ENCODE assay signal across 13 cellular contexts in the genomic region with DNA sequence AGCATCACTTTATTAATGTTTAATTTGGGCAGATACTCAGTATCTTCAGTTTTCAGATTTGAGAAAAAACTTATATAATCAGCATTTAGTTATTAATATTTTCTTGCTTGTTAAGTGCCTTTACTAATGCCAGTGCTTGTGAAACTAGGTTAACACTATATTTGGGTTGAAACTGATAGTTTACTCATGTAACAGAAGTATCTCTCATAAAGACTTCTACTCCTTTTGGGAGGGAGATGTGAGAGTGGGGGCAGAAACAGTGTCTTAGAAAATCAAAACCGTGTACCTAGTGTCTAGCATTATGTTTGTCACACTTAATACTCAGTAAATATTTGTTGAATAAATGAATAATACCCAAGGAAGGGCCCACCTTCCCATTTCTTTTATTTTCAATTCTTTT.
DNase-seq lines count a peak whose midpoint lies in the region; ATAC-seq and TF ChIP-seq lines count a peak whose summit lies in the region.
"Had no signal": no experiment of that assay in that cellular context is flagged by ENCODE, and none has a peak within 500 bp of the region (broad histone marks: within the 10 kb centered on the region; RNA-seq: fewer than 3 reads in every experiment).

No MANE protein-coding gene starts in this region.

- H3K36me3 Mint-ChIP-seq in CD14-positive monocyte = no peaks in the 10 kb centered on the region
- no peaks in the 10 kb centered on the region for H3K36me3 Mint-ChIP-seq in CD4-positive, alpha-beta memory T cell
- H3K36me3 Mint-ChIP-seq: CD4-positive, CD25-positive, alpha-beta regulatory T cell; type B pancreatic cell had no signal

- DNase-seq in PC-3 (no peak), CD14-positive monocyte (ENCODE audit: low spot score) (no peak), SW 1271 (lab: John Stamatoyannopoulos, UW) (no peak), left colon (no peak)
- no peak for DNase-seq in CD4-positive, alpha-beta memory T cell
- DNase-seq: CD4-positive, CD25-positive, alpha-beta regulatory T cell had no signal

- H3K9me3 ChIP-seq in PC-3 (ENCODE audit: low read length) = no peaks in the 10 kb centered on the region
- no peaks in the 10 kb centered on the region for H3K9me3 ChIP-seq in CD4-positive, alpha-beta memory T cell (ENCODE audit: control insufficient read depth in 1 of 2, low read length in 2 of 2)

- H3K79me2 ChIP-seq in PC-3 (ENCODE audit: low read length) = no peaks in the 10 kb centered on the region
- H3K79me2 ChIP-seq: parathyroid adenoma had no signal

- no peaks in the 10 kb centered on the region for H3K27me3 Mint-ChIP-seq in CD14-positive monocyte (ENCODE audit: low read depth in 3 of 3)
- H3K27me3 Mint-ChIP-seq in CD4-positive, alpha-beta memory T cell = peaks cover 4 to 5% of the 10 kb centered on the region in 2 donors
- H3K27me3 Mint-ChIP-seq: type B pancreatic cell had no signal

- no peaks in the 10 kb centered on the region for H3K27me3 ChIP-seq in PC-3 (ENCODE audit: low read length)
- H3K27me3 ChIP-seq in CD4-positive, alpha-beta memory T cell (ENCODE audit: insufficient read depth, low read length) = no peaks in the 10 kb centered on the region

- POLR2A ChIA-PET in PC-3 (lab: Charles Lee; ENCODE audit: unreplicated experiment) = no interaction called here
- POLR2A ChIA-PET in CD4-positive, alpha-beta memory T cell (lab: Charles Lee; ENCODE audit: partially characterized antibody) = no interaction called here

- no peaks in the 10 kb centered on the region for H4K20me1 ChIP-seq in PC-3 (ENCODE audit: low read length)

- H3K36me3 ChIP-seq in PC-3 (ENCODE audit: low read depth, low read length) = no peaks in the 10 kb centered on the region
- H3K36me3 ChIP-seq in CD4-positive, alpha-beta memory T cell (ENCODE audit: insufficient read depth, low read length) = no peaks in the 10 kb centered on the region

- intact Hi-C loops in PC-3 (cut with micrococcal nuclease) = no loop called here
- intact Hi-C loops in CD14-positive monocyte (cut with micrococcal nuclease) = no loop called here
- intact Hi-C loops in CD4-positive, alpha-beta memory T cell (cut with micrococcal nuclease) = no loop called here
- intact Hi-C loops in left colon (cut with DNase I, micrococcal nuclease) = no loop called here

- H3K9me2 ChIP-seq in PC-3 (replicated peaks; ENCODE audit: low read length) = no peaks in the 10 kb centered on the region

- H3K4me3 ChIP-seq in PC-3 (ENCODE audit: low read length) = no peak overlapping the region
- no peak overlapping the region for H3K4me3 ChIP-seq in CD4-positive, alpha-beta memory T cell (ENCODE audit: low read length in 2 of 2)
- H3K4me3 ChIP-seq: K562 had no signal

- no TSS peak for BruUV-seq in PC-3 (replicated peaks; lab: Mats Ljungman, UMichigan)

- H3K9me3 Mint-ChIP-seq in CD14-positive monocyte = peaks cover 0 to 4% (median 3%) of the 10 kb centered on the region in 7 donors
- H3K9me3 Mint-ChIP-seq in CD4-positive, alpha-beta memory T cell = peaks cover 0 to 10% (median 2%) of the 10 kb centered on the region in 8 donors
- H3K9me3 Mint-ChIP-seq: T-helper 2 cell treated with Interferon-gamma antibody and Interleukin-4, amounts not matched to agents 5 μg/mL and 100 μg/mL, for 36 hours; type B pancreatic cell had no signal

- H3F3A ChIP-seq in PC-3 (ENCODE audit: low read length, unreplicated experiment) = no peaks in the 10 kb centered on the region

- H3K4me3 Mint-ChIP-seq in CD14-positive monocyte = no peak overlapping the region
- H3K4me3 Mint-ChIP-seq in CD4-positive, alpha-beta memory T cell = no peak overlapping the region
- H3K4me3 Mint-ChIP-seq: CD4-positive, CD25-positive, alpha-beta regulatory T cell; T-helper 2 cell treated with Interferon-gamma antibody and Interleukin-4, amounts not matched to agents 5 μg/mL and 100 μg/mL, for 36 hours; type B pancreatic cell had no signal

- H3K27ac Mint-ChIP-seq in CD14-positive monocyte = no peak overlapping the region
- H3K27ac Mint-ChIP-seq in CD4-positive, alpha-beta memory T cell = no peak overlapping the region
- H3K27ac Mint-ChIP-seq: CD4-positive, CD25-positive, alpha-beta regulatory T cell; T-helper 2 cell treated with Interferon-gamma antibody and Interleukin-4, amounts not matched to agents 5 μg/mL and 100 μg/mL, for 36 hours; type B pancreatic cell had no signal

- H3K27ac ChIP-seq in PC-3 (ENCODE audit: low read length) = 0 out of 2 replicates have a peak overlapping the region, but pooled peaks have one; percentile 7
- H3K27ac ChIP-seq in CD4-positive, alpha-beta memory T cell (ENCODE audit: low read depth, low read length) = no peak overlapping the region
- H3K27ac ChIP-seq: parathyroid adenoma had no signal

- CTCF ChIA-PET in PC-3 (lab: Charles Lee) = no interaction called here
- CTCF ChIA-PET in CD4-positive, alpha-beta memory T cell (lab: Charles Lee; ENCODE audit: partially characterized antibody) = no interaction called here

- H3K4me2 ChIP-seq in PC-3 (ENCODE audit: low read length) = peak overlapping the region; percentile 49; the same call in 1 of the 2 replicates

- peaks cover 23% of the 10 kb centered on the region for H3K4me1 ChIP-seq in PC-3 (ENCODE audit: insufficient read depth, low read length)
- no peaks in the 10 kb centered on the region for H3K4me1 ChIP-seq in CD4-positive, alpha-beta memory T cell (ENCODE audit: insufficient read depth, low read length)
- H3K4me1 ChIP-seq: parathyroid adenoma had no signal

- no peaks in the 10 kb centered on the region for H3K4me1 Mint-ChIP-seq in CD14-positive monocyte
- no peaks in the 10 kb centered on the region for H3K4me1 Mint-ChIP-seq in CD4-positive, alpha-beta memory T cell
- H3K4me1 Mint-ChIP-seq: CD4-positive, CD25-positive, alpha-beta regulatory T cell had no signal

- no peak overlapping the region for H3K9ac ChIP-seq in PC-3 (ENCODE audit: low read length)
- H3K9ac ChIP-seq: parathyroid adenoma had no signal

- no peak overlapping the region for H2AFZ ChIP-seq in PC-3 (ENCODE audit: low read length)
- H2AFZ ChIP-seq: parathyroid adenoma had no signal

- TF ChIP-seq CTCF in PC-3 (conservative IDR thresholded peaks at IDR 0.05; ENCODE audit: low read depth, low read length) (no peak), CD14-positive monocyte (IDR thresholded peaks at IDR 0.05) (no peak)

- ATAC-seq in GM18502 (IDR thresholded peaks at IDR 0.05; ENCODE audit: poor library complexity, unreplicated experiment) (peak; percentile 93), GM21360 (IDR thresholded peaks at IDR 0.05; ENCODE audit: unreplicated experiment) (peak; percentile 98), HG02981 (IDR thresholded peaks at IDR 0.05; ENCODE audit: unreplicated experiment) (peak; percentile 89), PC-3 (no peak), left colon (no peak)
- ATAC-seq: K562 had no signal

Comparison
In these comparisons a context has a peak if more than half of its experiments do, and no peak if none do; other contexts are left out.
1. ATAC-seq: peak in GM18502 (single experiment), GM21360 (single experiment) and HG02981 (single experiment); none in PC-3 (single experiment) and left colon (single experiment).